Comparison of ENCODE assay signal across 1 cellular context in genomic region chr16:5056347-5056746, GRCh38.
TF ChIP-seq lines count a peak whose summit lies in the region.

No MANE protein-coding gene starts in this region.

TF ChIP-seq in HepG2, 621 proteins besides CTCF, POLR2A, EP300 and RAD21 (continued from another document and continues in another):
- TF ChIP-seq, protein P1, sequence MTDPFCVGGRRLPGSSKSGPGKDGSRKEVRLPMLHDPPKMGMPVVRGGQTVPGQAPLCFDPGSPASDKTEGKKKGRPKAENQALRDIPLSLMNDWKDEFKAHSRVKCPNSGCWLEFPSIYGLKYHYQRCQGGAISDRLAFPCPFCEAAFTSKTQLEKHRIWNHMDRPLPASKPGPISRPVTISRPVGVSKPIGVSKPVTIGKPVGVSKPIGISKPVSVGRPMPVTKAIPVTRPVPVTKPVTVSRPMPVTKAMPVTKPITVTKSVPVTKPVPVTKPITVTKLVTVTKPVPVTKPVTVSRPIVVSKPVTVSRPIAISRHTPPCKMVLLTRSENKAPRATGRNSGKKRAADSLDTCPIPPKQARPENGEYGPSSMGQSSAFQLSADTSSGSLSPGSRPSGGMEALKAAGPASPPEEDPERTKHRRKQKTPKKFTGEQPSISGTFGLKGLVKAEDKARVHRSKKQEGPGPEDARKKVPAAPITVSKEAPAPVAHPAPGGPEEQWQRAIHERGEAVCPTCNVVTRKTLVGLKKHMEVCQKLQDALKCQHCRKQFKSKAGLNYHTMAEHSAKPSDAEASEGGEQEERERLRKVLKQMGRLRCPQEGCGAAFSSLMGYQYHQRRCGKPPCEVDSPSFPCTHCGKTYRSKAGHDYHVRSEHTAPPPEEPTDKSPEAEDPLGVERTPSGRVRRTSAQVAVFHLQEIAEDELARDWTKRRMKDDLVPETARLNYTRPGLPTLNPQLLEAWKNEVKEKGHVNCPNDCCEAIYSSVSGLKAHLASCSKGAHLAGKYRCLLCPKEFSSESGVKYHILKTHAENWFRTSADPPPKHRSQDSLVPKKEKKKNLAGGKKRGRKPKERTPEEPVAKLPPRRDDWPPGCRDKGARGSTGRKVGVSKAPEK (CRISPR knock-in tag; IDR thresholded peaks at IDR 0.05; ENCODE audit: borderline replicate concordance), result no peak
- no peak for TF ChIP-seq NFKBIZ (CRISPR knock-in tag; IDR thresholded peaks at IDR 0.05)
- TF ChIP-seq STAT5B (CRISPR knock-in tag; IDR thresholded peaks at IDR 0.05), result no peak
- no peak for TF ChIP-seq ZNF10 (CRISPR knock-in tag; IDR thresholded peaks at IDR 0.05; ENCODE audit: borderline replicate concordance, low read depth)
- no peak for TF ChIP-seq CHD2 (IDR thresholded peaks at IDR 0.05; ENCODE audit: low read depth, low read length)
- no peak for TF ChIP-seq PLSCR1 (CRISPR knock-in tag; IDR thresholded peaks at IDR 0.05; ENCODE audit: borderline replicate concordance)
- no peak for TF ChIP-seq ZBTB46 (CRISPR knock-in tag; IDR thresholded peaks at IDR 0.05; ENCODE audit: borderline replicate concordance)
- TF ChIP-seq ZNF224 (CRISPR knock-in tag; IDR thresholded peaks at IDR 0.05), result no peak
- no peak for TF ChIP-seq ZSCAN31 (CRISPR knock-in tag; IDR thresholded peaks at IDR 0.05; ENCODE audit: low read depth)
- TF ChIP-seq ZNF331 (CRISPR knock-in tag; IDR thresholded peaks at IDR 0.05), result no peak
- TF ChIP-seq MAZ (IDR thresholded peaks at IDR 0.05; ENCODE audit: borderline replicate concordance, low read depth, low read length), result peak; percentile 56
- peak; percentile 23; the same call in 1 of the 2 replicates for TF ChIP-seq MAZ (CRISPR knock-in tag; IDR thresholded peaks at IDR 0.05; ENCODE audit: low read depth)
- TF ChIP-seq ZNF20 (CRISPR knock-in tag; IDR thresholded peaks at IDR 0.05), result no peak
- TF ChIP-seq ZHX1 (CRISPR knock-in tag; IDR thresholded peaks at IDR 0.05; ENCODE audit: low read depth), result no peak
- TF ChIP-seq YEATS4 (CRISPR knock-in tag; IDR thresholded peaks at IDR 0.05; ENCODE audit: borderline replicate concordance), result 0 out of 2 replicates have a peak, but pooled peaks have one; percentile 27
- TF ChIP-seq PRPF4 (IDR thresholded peaks at IDR 0.05; ENCODE audit: low read depth, low read length, poor library complexity, severe bottlenecking), result no peak
- TF ChIP-seq ATF6 (CRISPR knock-in tag; conservative IDR thresholded peaks at IDR 0.05), result no peak
- TF ChIP-seq, protein P2, sequence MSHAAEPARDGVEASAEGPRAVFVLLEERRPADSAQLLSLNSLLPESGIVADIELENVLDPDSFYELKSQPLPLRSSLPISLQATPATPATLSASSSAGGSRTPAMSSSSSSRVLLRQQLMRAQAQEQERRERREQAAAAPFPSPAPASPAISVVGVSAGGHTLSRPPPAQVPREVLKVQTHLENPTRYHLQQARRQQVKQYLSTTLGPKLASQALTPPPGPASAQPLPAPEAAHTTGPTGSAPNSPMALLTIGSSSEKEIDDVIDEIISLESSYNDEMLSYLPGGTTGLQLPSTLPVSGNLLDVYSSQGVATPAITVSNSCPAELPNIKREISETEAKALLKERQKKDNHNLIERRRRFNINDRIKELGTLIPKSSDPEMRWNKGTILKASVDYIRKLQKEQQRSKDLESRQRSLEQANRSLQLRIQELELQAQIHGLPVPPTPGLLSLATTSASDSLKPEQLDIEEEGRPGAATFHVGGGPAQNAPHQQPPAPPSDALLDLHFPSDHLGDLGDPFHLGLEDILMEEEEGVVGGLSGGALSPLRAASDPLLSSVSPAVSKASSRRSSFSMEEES (CRISPR knock-in tag; IDR thresholded peaks at IDR 0.05), result no peak
- TF ChIP-seq ZNF274 (CRISPR knock-in tag; IDR thresholded peaks at IDR 0.05), result no peak
- no peak for TF ChIP-seq NRL (CRISPR knock-in tag; IDR thresholded peaks at IDR 0.05; ENCODE audit: borderline replicate concordance)
- TF ChIP-seq TEAD3 (CRISPR knock-in tag; optimal IDR thresholded peaks at IDR 0.05; ENCODE audit: borderline replicate concordance), result peak; percentile 34
- no peak for TF ChIP-seq ZNF839 (CRISPR knock-in tag; IDR thresholded peaks at IDR 0.05; ENCODE audit: borderline replicate concordance)
- TF ChIP-seq ZNF773 (CRISPR knock-in tag; IDR thresholded peaks at IDR 0.05; ENCODE audit: borderline replicate concordance), result no peak
- TF ChIP-seq ZFAT (CRISPR knock-in tag; conservative IDR thresholded peaks at IDR 0.05), result 0 out of 2 replicates have a peak, but pooled peaks have one; percentile 41
- TF ChIP-seq HES4 (CRISPR knock-in tag; IDR thresholded peaks at IDR 0.05; ENCODE audit: borderline replicate concordance), result no peak
- TF ChIP-seq NR2F6 (IDR thresholded peaks at IDR 0.05), result no peak
- TF ChIP-seq NR2F6 (CRISPR knock-in tag; IDR thresholded peaks at IDR 0.05), result no peak
- TF ChIP-seq TBX2 (CRISPR knock-in tag; IDR thresholded peaks at IDR 0.05; ENCODE audit: borderline replicate concordance), result no peak
- TF ChIP-seq ZFP36 (IDR thresholded peaks at IDR 0.05; ENCODE audit: borderline replicate concordance, low read depth, low read length, partially characterized antibody), result no peak
- no peak for TF ChIP-seq ATF7-NPFF (CRISPR knock-in tag; IDR thresholded peaks at IDR 0.05; ENCODE audit: low read depth)
- TF ChIP-seq HHEX (CRISPR knock-in tag; IDR thresholded peaks at IDR 0.05), result no peak
- 0 out of 2 replicates have a peak, but pooled peaks have one; percentile 41 for TF ChIP-seq ZFP90 (CRISPR knock-in tag; IDR thresholded peaks at IDR 0.05; ENCODE audit: borderline replicate concordance)
- TF ChIP-seq, protein P3, sequence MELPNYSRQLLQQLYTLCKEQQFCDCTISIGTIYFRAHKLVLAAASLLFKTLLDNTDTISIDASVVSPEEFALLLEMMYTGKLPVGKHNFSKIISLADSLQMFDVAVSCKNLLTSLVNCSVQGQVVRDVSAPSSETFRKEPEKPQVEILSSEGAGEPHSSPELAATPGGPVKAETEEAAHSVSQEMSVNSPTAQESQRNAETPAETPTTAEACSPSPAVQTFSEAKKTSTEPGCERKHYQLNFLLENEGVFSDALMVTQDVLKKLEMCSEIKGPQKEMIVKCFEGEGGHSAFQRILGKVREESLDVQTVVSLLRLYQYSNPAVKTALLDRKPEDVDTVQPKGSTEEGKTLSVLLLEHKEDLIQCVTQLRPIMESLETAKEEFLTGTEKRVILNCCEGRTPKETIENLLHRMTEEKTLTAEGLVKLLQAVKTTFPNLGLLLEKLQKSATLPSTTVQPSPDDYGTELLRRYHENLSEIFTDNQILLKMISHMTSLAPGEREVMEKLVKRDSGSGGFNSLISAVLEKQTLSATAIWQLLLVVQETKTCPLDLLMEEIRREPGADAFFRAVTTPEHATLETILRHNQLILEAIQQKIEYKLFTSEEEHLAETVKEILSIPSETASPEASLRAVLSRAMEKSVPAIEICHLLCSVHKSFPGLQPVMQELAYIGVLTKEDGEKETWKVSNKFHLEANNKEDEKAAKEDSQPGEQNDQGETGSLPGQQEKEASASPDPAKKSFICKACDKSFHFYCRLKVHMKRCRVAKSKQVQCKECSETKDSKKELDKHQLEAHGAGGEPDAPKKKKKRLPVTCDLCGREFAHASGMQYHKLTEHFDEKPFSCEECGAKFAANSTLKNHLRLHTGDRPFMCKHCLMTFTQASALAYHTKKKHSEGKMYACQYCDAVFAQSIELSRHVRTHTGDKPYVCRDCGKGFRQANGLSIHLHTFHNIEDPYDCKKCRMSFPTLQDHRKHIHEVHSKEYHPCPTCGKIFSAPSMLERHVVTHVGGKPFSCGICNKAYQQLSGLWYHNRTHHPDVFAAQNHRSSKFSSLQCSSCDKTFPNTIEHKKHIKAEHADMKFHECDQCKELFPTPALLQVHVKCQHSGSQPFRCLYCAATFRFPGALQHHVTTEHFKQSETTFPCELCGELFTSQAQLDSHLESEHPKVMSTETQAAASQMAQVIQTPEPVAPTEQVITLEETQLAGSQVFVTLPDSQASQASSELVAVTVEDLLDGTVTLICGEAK (IDR thresholded peaks at IDR 0.05), result no peak
- TF ChIP-seq, protein P3 (CRISPR knock-in tag; IDR thresholded peaks at IDR 0.05), result no peak
- no peak for TF ChIP-seq FOXO1 (CRISPR knock-in tag; IDR thresholded peaks at IDR 0.05)
- no peak for TF ChIP-seq SRF (IDR thresholded peaks at IDR 0.05; ENCODE audit: low read depth, low read length)
